In the genomic region with DNA sequence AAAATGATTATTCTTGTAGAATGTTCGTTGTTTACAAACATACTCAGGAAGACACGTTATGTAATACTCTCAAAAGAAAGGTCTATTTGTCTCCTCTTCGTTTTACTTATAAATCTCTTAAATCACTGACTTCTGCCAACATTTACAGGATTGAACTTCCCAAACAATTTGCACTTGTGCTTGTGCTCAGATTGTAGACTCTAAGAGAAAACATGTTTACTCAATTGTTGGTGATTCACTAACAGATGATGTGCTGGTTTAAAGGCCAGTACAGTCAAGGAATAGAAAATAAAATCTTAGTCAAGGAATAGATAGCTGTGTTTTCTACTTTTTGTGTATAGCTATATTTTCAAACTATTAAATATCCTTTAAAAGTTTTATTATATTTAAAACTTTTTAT, we compare ENCODE assay signal across 22 cellular contexts.
A peak's percentile ranks its signal among the peaks of the same experiment; 100 is the strongest.
DNase-seq lines count a peak whose midpoint lies in the region; TF ChIP-seq lines count a peak whose summit lies in the region.
"Had no signal": no experiment of that assay in that cellular context is flagged by ENCODE, and none has a peak within 500 bp of the region (broad histone marks: within the 10 kb centered on the region; RNA-seq: fewer than 3 reads in every experiment).

No MANE protein-coding gene starts in this region.

- H3K4me1 ChIP-seq in parathyroid adenoma = no peaks in the 10 kb centered on the region
- no peaks in the 10 kb centered on the region for H3K4me1 ChIP-seq in ovary (ENCODE audit: insufficient read depth)
- no peaks in the 10 kb centered on the region for H3K4me1 ChIP-seq in BE2C
- H3K4me1 ChIP-seq: colonic mucosa had no signal

- H3K4me3 ChIP-seq in epithelial cell of esophagus (ENCODE audit: low read length) (no peak overlapping the region), parathyroid adenoma (ENCODE audit: low read depth, low read length) (no peak overlapping the region), ovary (no peak overlapping the region), BE2C (ENCODE audit: low read depth, low read length) (no peak overlapping the region)
- H3K4me3 ChIP-seq: colonic mucosa, GM12878, lung had no signal

- no peak for TF ChIP-seq POLR2A in ovary (IDR thresholded peaks at IDR 0.05)

- H3K79me2 ChIP-seq in parathyroid adenoma = no peaks in the 10 kb centered on the region

- intact Hi-C loops in ovary (cut with DNase I) = no loop called here

- TF ChIP-seq CTCF in epithelial cell of esophagus (IDR thresholded peaks at IDR 0.05; ENCODE audit: insufficient read depth, low read depth, low read length, missing control alignments) (no peak), parathyroid adenoma (IDR thresholded peaks at IDR 0.05) (no peak), ovary (IDR thresholded peaks at IDR 0.05) (no peak), BE2C (IDR thresholded peaks at IDR 0.05; ENCODE audit: low read depth, low read length) (no peak)

- no peaks in the 10 kb centered on the region for H3K9me3 ChIP-seq in parathyroid adenoma (ENCODE audit: control insufficient read depth, low read length)
- H3K9me3 ChIP-seq in ovary = no peaks in the 10 kb centered on the region
- no peaks in the 10 kb centered on the region for H3K9me3 ChIP-seq in BE2C
- H3K9me3 ChIP-seq: colonic mucosa had no signal

- TF ChIP-seq EP300 in ovary (IDR thresholded peaks at IDR 0.05) = no peak

- H3K27me3 ChIP-seq in parathyroid adenoma (ENCODE audit: control insufficient read depth, insufficient read depth, low read length) (no peaks in the 10 kb centered on the region), ovary (no peaks in the 10 kb centered on the region), BE2C (no peaks in the 10 kb centered on the region)
- H3K27me3 ChIP-seq: colonic mucosa had no signal

- DNase-seq in AG08395 (ENCODE audit: low spot score) (peak; percentile 34), M059J (ENCODE audit: low read depth) (peak; percentile 8), epithelial cell of esophagus (ENCODE audit: low read depth) (peak; percentile 37), ovary (no peak), HUDEP-2 (lab: John Stamatoyannopoulos, UW; ENCODE audit: unreplicated experiment in 76 of 76) (no peak), glomerular visceral epithelial cell (ENCODE audit: extremely low spot score) (no peak), BE2C (no peak)
- DNase-seq: activated CD4-positive, alpha-beta T cell treated with anti-CD3 and anti-CD28 coated beads for 36 hours; anterior cingulate cortex; CD8-positive, alpha-beta T cell; colonic mucosa; effector CD8-positive, alpha-beta T cell; H9; NCI-H146; NCI-H345; NCI-H748 treated with DMSO at 0.1 percent for 48 hours; occipital lobe; SIG-M5; trophoblast cell had no signal

- no peak overlapping the region for H3K9ac ChIP-seq in parathyroid adenoma

- H3K27ac ChIP-seq in parathyroid adenoma (no peak overlapping the region), ovary (no peak overlapping the region)
- H3K27ac ChIP-seq: colonic mucosa had no signal

- peak overlapping the region; percentile 53 for H2AFZ ChIP-seq in parathyroid adenoma

- H3K36me3 ChIP-seq in parathyroid adenoma (ENCODE audit: control insufficient read depth, insufficient read depth, low read length) (no peaks in the 10 kb centered on the region), ovary (no peaks in the 10 kb centered on the region), BE2C (no peaks in the 10 kb centered on the region)
- H3K36me3 ChIP-seq: colonic mucosa had no signal

- 31 to 38% (median 38%) methylated on average over 3 of the region's 3 CpGs for WGBS in ovary, 3 donors

- no peak overlapping the region for H3K4me2 ChIP-seq in parathyroid adenoma (ENCODE audit: low read length)

Comparison
In these comparisons a context has a peak if more than half of its experiments do, and no peak if none do; other contexts are left out.
1. DNase-seq: peak in AG08395 (single experiment), M059J (single experiment) and epithelial cell of esophagus (single experiment); none in ovary (0 of 5), HUDEP-2 (0 of 76), glomerular visceral epithelial cell (single experiment) and BE2C (single experiment).